In the genomic region with DNA sequence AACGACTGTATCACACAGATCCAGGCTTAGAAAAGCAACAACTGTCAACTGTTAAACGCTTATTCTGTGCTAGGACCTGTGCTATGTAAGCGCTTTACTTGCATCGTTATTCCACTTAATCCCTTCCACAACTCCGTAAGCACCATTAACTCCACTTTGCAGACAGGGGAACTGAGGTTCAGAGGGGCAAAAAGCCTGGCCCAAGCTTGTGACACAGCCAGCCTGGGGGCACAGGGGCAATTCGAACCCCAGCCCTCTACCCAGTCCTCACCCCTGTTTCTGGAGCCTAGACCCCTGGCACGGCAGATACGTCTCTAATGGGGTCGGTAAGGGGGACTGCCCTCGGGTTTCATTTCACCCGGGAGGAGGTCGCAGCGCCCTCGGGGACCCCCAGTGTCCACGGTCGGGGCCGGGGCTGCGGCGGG, we compare ENCODE assay signal across 8 cellular contexts. TPM values are rescaled to one million over a fixed set of nuclear protein-coding genes. Genes with fewer than 3 reads are reported as not detected.
DNase-seq lines count a peak whose midpoint lies in the region; ATAC-seq, FAIRE-seq and TF ChIP-seq lines count a peak whose summit lies in the region.

No MANE protein-coding gene starts in this region.

- no peaks in the 10 kb centered on the region for H3K27me3 ChIP-seq in SJSA1 (replicated peaks)
- H3K27me3 ChIP-seq in fibroblast of lung (ENCODE audit: control insufficient read depth, insufficient read depth, low read length), result no peaks in the 10 kb centered on the region

- H3K36me3 ChIP-seq in SJSA1 (peaks cover 21% of the 10 kb centered on the region), fibroblast of lung (ENCODE audit: control insufficient read depth, insufficient read depth, low read length) (no peaks in the 10 kb centered on the region)

- peak overlapping the region; percentile 81 for H3K9ac ChIP-seq in fibroblast of lung (ENCODE audit: insufficient read depth, low read length)

- H3K79me2 ChIP-seq in fibroblast of lung (ENCODE audit: control insufficient read depth, insufficient read depth, low read length), result peaks cover 13% of the 10 kb centered on the region

- H3K9me3 ChIP-seq in A549 (no peaks in the 10 kb centered on the region), SJSA1 (replicated peaks) (no peaks in the 10 kb centered on the region), fibroblast of lung (ENCODE audit: control insufficient read depth, insufficient read depth, low read depth, low read length) (no peaks in the 10 kb centered on the region)

- H3K4me1 ChIP-seq in A549 (peaks cover 8% of the 10 kb centered on the region), SJSA1 (replicated peaks) (peaks cover 24% of the 10 kb centered on the region), fibroblast of lung (ENCODE audit: control insufficient read depth, extremely low read depth, insufficient read depth, low read length) (peaks cover 2% of the 10 kb centered on the region)

- POLR2A ChIA-PET in A549 (lab: Yijun Ruan, JAX), result interaction anchor here (0.5 to 1.3 kb wide), 5 partner anchors 15 to 90 kb away, joined by 3 to 5 read pairs (median 4); a partner anchor contains a TSS

- no peak for TF ChIP-seq EP300 in A549 (IDR thresholded peaks at IDR 0.05)

- peak overlapping the region; percentile 98 for H3K4me2 ChIP-seq in A549
- H3K4me2 ChIP-seq in fibroblast of lung (ENCODE audit: extremely low read depth, insufficient read depth, low read length), result peak overlapping the region; percentile 99

- intact Hi-C loops in head of caudate nucleus (cut with DNase I), result loop anchor here (10.0 kb wide), 1 partner anchor 92 kb away; a partner anchor contains a TSS

- no peaks in the 10 kb centered on the region for H4K20me1 ChIP-seq in fibroblast of lung (ENCODE audit: control insufficient read depth, extremely low read depth, insufficient read depth, low read length)

- FAIRE-seq in A549 (lab: Jason Lieb, UNC), result no peak

- TF ChIP-seq RAD21 in A549 (conservative IDR thresholded peaks at IDR 0.05 in 1 of 2, IDR thresholded peaks at IDR 0.05 in 1 of 2), result no peak

- H3K4me3 ChIP-seq in A549 (peak overlapping the region; percentile 63), SJSA1 (peak overlapping the region; percentile 74), fibroblast of lung (replicated peaks in 1 of 4; ENCODE audit: control extremely low read depth in 1 of 4, insufficient read depth in 1 of 4, low read depth in 3 of 4, low read length in 4 of 4) (peak overlapping the region; percentile 67 to 88 (median 82)), retinal pigment epithelial cell (ENCODE audit: low read length) (peak overlapping the region; percentile 85)

- CTCF ChIA-PET in A549 (lab: Yijun Ruan, JAX), result interaction anchor here (0.7 to 3.0 kb wide), 31 partner anchors 9 to 251 kb away, joined by 3 to 33 read pairs (median 4); partner anchors contain the start of gene RAB5IF

- ATAC-seq in A549 (no peak; a peak in 1 of 6 replicates), GM21360 (IDR thresholded peaks at IDR 0.05; ENCODE audit: unreplicated experiment) (peak; percentile 13)

- TF ChIP-seq CTCF in A549 (IDR thresholded peaks at IDR 0.05) (no peak), fibroblast of lung (conservative IDR thresholded peaks at IDR 0.05 in 1 of 2, IDR thresholded peaks at IDR 0.05 in 1 of 2; ENCODE audit: low read depth in 1 of 2, low read length in 2 of 2) (no peak), retinal pigment epithelial cell (conservative IDR thresholded peaks at IDR 0.05; ENCODE audit: low read depth, low read length) (no peak)

- DNase-seq in A549 (ENCODE audit: low read depth in 1 of 2, low spot score in 1 of 2) (no peak), SJSA1 (ENCODE audit: low read depth in 1 of 2, low spot score in 2 of 2) (no peak), fibroblast of lung (ENCODE audit: low read depth in 2 of 2) (peak in 1 of 2 donors; percentile 11), retinal pigment epithelial cell (ENCODE audit: low read depth) (no peak), head of caudate nucleus (no peak), inferior parietal cortex (ENCODE audit: extremely low spot score) (no peak)
- DNase-seq in stimulated activated CD4-positive, alpha-beta T cell treated with anti-CD3 and anti-CD28 coated beads, Interleukin-2, amount 100 ng/mL, for 24 hours, result no peak

- 6% methylated on average over 19 of the region's 19 CpGs for WGBS in A549 (ENCODE audit: missing lambda C conversion rate)

- H2AFZ ChIP-seq in fibroblast of lung (ENCODE audit: low read length), result peak overlapping the region; percentile 94

- no peak for TF ChIP-seq POLR2A in A549 (IDR thresholded peaks at IDR 0.05; ENCODE audit: low read length)

- H3K27ac ChIP-seq in A549 (peak overlapping the region; percentile 93 to 98), SJSA1 (peak overlapping the region; percentile 90), fibroblast of lung (ENCODE audit: insufficient read depth, low read length) (peak overlapping the region; percentile 88)

TF ChIP-seq in A549, 52 proteins besides CTCF, POLR2A, EP300 and RAD21:
- TF ChIP-seq JUNB (IDR thresholded peaks at IDR 0.05), result no peak
- no peak for TF ChIP-seq HOXB5 (CRISPR knock-in tag; IDR thresholded peaks at IDR 0.05)
- TF ChIP-seq RARB (CRISPR knock-in tag; IDR thresholded peaks at IDR 0.05), result no peak
- TF ChIP-seq, protein P1, sequence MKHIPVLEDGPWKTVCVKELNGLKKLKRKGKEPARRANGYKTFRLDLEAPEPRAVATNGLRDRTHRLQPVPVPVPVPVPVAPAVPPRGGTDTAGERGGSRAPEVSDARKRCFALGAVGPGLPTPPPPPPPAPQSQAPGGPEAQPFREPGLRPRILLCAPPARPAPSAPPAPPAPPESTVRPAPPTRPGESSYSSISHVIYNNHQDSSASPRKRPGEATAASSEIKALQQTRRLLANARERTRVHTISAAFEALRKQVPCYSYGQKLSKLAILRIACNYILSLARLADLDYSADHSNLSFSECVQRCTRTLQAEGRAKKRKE (CRISPR knock-in tag; IDR thresholded peaks at IDR 0.05; ENCODE audit: low read depth), result no peak
- TF ChIP-seq GATA3 (IDR thresholded peaks at IDR 0.05; ENCODE audit: borderline replicate concordance), result no peak
- TF ChIP-seq MAFK (IDR thresholded peaks at IDR 0.05; ENCODE audit: partially characterized antibody), result no peak
- TF ChIP-seq EHMT2 (IDR thresholded peaks at IDR 0.05; ENCODE audit: low read depth), result no peak
- no peak for TF ChIP-seq CHD4 (IDR thresholded peaks at IDR 0.05; ENCODE audit: borderline replicate concordance)

RNA-seq across cellular contexts. Expression of gene DSN1, which starts 0.4 kb away (rescaled TPM):
- polyA plus RNA-seq in A549 (2011; rRNA removed) (32.9 and 41.3 TPM in 2 replicates), A549 (2017; fragmentation: RNase III; extraction: RNeasy Plus Mini Kit Qiagen cat#74134 plus additional on column Dnase treatment) (37.4 to 38.2 TPM (median 37.9 TPM) in 3 replicates), fibroblast of lung (13.4 and 24.0 TPM in 2 replicates)
- 19.4 and 20.1 TPM in 2 replicates for polyA plus RNA-seq in A549 (2012; cell fraction: cytosol; rRNA removed)
- 14.9 and 17.0 TPM in 2 replicates for polyA plus RNA-seq in A549 (2012; cell fraction: nucleus; rRNA removed)
- polyA minus RNA-seq in A549 (2011; rRNA and poly(A)+ RNA removed), result 11.0 and 11.6 TPM in 2 replicates
- total RNA-seq in SJSA1 (2014; rRNA removed; shearing (Covaris generic)), result 34.1 and 34.7 TPM in 2 replicates
- total RNA-seq in fibroblast of lung, result 4.6 and 8.3 TPM in 2 replicates
- polyA plus RNA-seq in fibroblast of lung (2012), result 8.5 and 15.8 TPM in 2 replicates
- polyA minus RNA-seq in fibroblast of lung (ENCODE audit: low replicate concordance), result 1.5 and 5.7 TPM in 2 replicates

RNA-seq across cellular contexts. Expression of gene NDRG3, which starts 27.2 kb away (rescaled TPM):
- polyA plus RNA-seq in A549 (2011; rRNA removed) (34.4 and 55.1 TPM in 2 replicates), A549 (2017; fragmentation: RNase III; extraction: RNeasy Plus Mini Kit Qiagen cat#74134 plus additional on column Dnase treatment) (29.0 to 32.2 TPM (median 30.6 TPM) in 3 replicates), fibroblast of lung (37.8 and 40.8 TPM in 2 replicates)
- 21.7 and 27.7 TPM in 2 replicates for polyA plus RNA-seq in A549 (2012; cell fraction: cytosol; rRNA removed)
- polyA plus RNA-seq in A549 (2012; cell fraction: nucleus; rRNA removed), result 11.5 and 16.0 TPM in 2 replicates
- polyA minus RNA-seq in A549 (2011; rRNA and poly(A)+ RNA removed), result 50.2 and 53.2 TPM in 2 replicates
- total RNA-seq in SJSA1 (2014; rRNA removed; shearing (Covaris generic)), result 19.0 and 29.1 TPM in 2 replicates
- 19.3 and 37.8 TPM in 2 replicates for total RNA-seq in fibroblast of lung
- 26.8 and 29.7 TPM in 2 replicates for polyA plus RNA-seq in fibroblast of lung (2012)
- polyA minus RNA-seq in fibroblast of lung (ENCODE audit: low replicate concordance), result 52.6 and 61.2 TPM in 2 replicates
